Comparison of ENCODE assay signal across 7 cellular contexts in the genomic region with DNA sequence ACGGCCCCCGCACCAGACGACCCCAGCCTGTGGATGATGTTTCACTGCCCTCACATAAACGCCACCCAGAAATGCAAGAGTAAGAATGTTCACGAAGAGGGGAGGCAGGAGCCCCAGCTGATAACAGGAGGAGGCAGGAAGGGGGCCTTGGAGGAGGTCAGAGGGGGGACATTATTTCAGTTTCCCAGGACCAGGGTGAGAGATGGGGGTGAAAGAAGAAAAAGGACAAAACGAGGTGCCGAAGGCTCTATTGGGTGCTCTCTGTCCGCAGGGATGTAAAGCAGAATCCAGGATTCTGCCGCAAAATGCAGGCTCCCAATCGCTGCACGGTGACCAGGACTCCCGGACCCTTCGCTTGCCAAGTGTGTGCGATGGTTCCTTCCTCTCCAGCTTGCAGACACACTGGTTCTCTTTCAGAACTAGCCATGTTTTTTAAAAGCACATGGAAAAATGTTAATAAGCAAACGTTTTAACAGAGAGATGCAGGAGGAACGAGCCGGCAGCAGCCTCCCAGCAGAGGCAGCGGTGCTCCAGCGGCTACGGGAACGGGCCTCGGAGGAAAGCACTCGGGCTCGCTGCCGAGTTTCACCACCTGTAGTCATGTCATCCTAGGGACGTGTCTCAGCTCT. TPM values are rescaled to one million over a fixed set of nuclear protein-coding genes. Genes with fewer than 3 reads are reported as not detected.
DNase-seq lines count a peak whose midpoint lies in the region; ATAC-seq, FAIRE-seq and TF ChIP-seq lines count a peak whose summit lies in the region.

No MANE protein-coding gene starts in this region.

- H3K4me3 Mint-ChIP-seq in HFFc6: peak overlapping the region; percentile 82
- peak overlapping the region in 2 of 3 donors; percentile 76 to 82 for H3K4me3 Mint-ChIP-seq in T-cell

- no CpG with 5 or more reads among the region's 26 CpGs for WGBS in iPS DF 6.9 (ENCODE audit: insufficient coverage, insufficient read length)
- 11 to 20% (median 13%) methylated on average over 26 of the region's 26 CpGs for WGBS in small intestine, 3 donors

- H3K4me1 ChIP-seq in iPS DF 6.9 (ENCODE audit: control insufficient read depth, insufficient read depth, low read length): peaks cover 4% of the 10 kb centered on the region
- no peaks in the 10 kb centered on the region for H3K4me1 ChIP-seq in small intestine (ENCODE audit: control insufficient read depth in 2 of 2, insufficient read depth in 1 of 2, low read depth in 1 of 2, low read length in 1 of 2)

- CTCF ChIA-PET in T-cell (lab: Charles Lee): interaction anchor here in 1 of 2 donors (0.5 to 2.7 kb wide), 9 partner anchors 8 to 370 kb away, joined by 3 to 17 read pairs (median 3); no protein-coding TSS in a partner anchor

- peak in 3 of 4 experiments; percentile 1 to 13 (median 10) for ATAC-seq in T-cell (replicated peaks in 1 of 4)

- H3K27ac Mint-ChIP-seq in HFFc6 (no peak overlapping the region), T-cell (peak overlapping the region in 1 of 2 donors; percentile 82)

- no peaks in the 10 kb centered on the region for H3K36me3 Mint-ChIP-seq in HFFc6 (ENCODE audit: low read depth)
- H3K36me3 Mint-ChIP-seq in T-cell: peaks cover 41% of the 10 kb centered on the region

- H3K9me3 Mint-ChIP-seq in HFFc6 (no peaks in the 10 kb centered on the region), T-cell (no peaks in the 10 kb centered on the region)

- POLR2A ChIA-PET in T-cell (lab: Charles Lee): interaction anchor here in 1 of 2 donors (0.6 kb wide), 1 partner anchor 37 kb away, joined by 3 read pairs; no protein-coding TSS in a partner anchor

- H3K9me3 ChIP-seq in iPS DF 6.9 (ENCODE audit: control insufficient read depth, insufficient read depth, low read length): no peaks in the 10 kb centered on the region
- H3K9me3 ChIP-seq in small intestine (ENCODE audit: control insufficient read depth, low read depth): no peaks in the 10 kb centered on the region

- no peak overlapping the region for H3K27ac ChIP-seq in iPS DF 6.9 (ENCODE audit: low read length)
- no peak overlapping the region for H3K27ac ChIP-seq in small intestine (ENCODE audit: low read depth in 1 of 2, low read length in 1 of 2)

- DNase-seq in HFFc6 (no peak), T-cell (no peak), iPS DF 6.9 (ENCODE audit: low read depth, low spot score) (no peak), small intestine (peak; percentile 17), T1000 (lab: John Stamatoyannopoulos, UW) (no peak), NCI-H1436 treated with DMSO at 0.1 percent for 48 hours (lab: John Stamatoyannopoulos, UW) (no peak)
- no peak for DNase-seq in stimulated activated CD4-positive, alpha-beta T cell treated with anti-CD3 and anti-CD28 coated beads, Interleukin-2, amount 100 ng/mL, for 24 hours

- H3K36me3 ChIP-seq in iPS DF 6.9 (ENCODE audit: control insufficient read depth, insufficient read depth, low read length) (no peaks in the 10 kb centered on the region), small intestine (ENCODE audit: control insufficient read depth in 2 of 2, insufficient read depth in 2 of 2, low read length in 2 of 2) (no peaks in the 10 kb centered on the region)

- TF ChIP-seq CTCF in HFFc6 (IDR thresholded peaks at IDR 0.05): no peak

- peak overlapping the region; percentile 25; the same call in 1 of the 2 replicates for H3K4me3 ChIP-seq in iPS DF 6.9 (ENCODE audit: low read length)
- peak overlapping the region in 1 of 2 donors; percentile 14 for H3K4me3 ChIP-seq in small intestine (ENCODE audit: low read depth in 1 of 2, low read length in 2 of 2)

- no peak for FAIRE-seq in small intestine (lab: Jason Lieb, UNC)

- peaks cover 12% of the 10 kb centered on the region for H3K4me1 Mint-ChIP-seq in HFFc6 (ENCODE audit: low read depth)
- peaks cover 31 to 34% (median 31%) of the 10 kb centered on the region in 3 donors for H3K4me1 Mint-ChIP-seq in T-cell

- H3K27me3 Mint-ChIP-seq in HFFc6 (ENCODE audit: insufficient read depth) (peaks cover 42% of the 10 kb centered on the region), T-cell (no peaks in the 10 kb centered on the region)

- H3K27me3 ChIP-seq in iPS DF 6.9 (ENCODE audit: control insufficient read depth, insufficient read depth, low read length): no peaks in the 10 kb centered on the region
- peaks cover 0 to 9% of the 10 kb centered on the region in 2 donors for H3K27me3 ChIP-seq in small intestine (ENCODE audit: control insufficient read depth in 2 of 2, insufficient read depth in 2 of 2, low read length in 2 of 2)

RNA-seq across cellular contexts. Expression of a gene that starts 59.5 kb away (rescaled TPM):
- total RNA-seq in HFFc6 (2021; fragmentation: NEBNext Ultra II Directional; extraction: Animal tissue kit (Norgen Biotek cat#: 25700)): not detected
- total RNA-seq in T-cell: 10 to 100 TPM; 23.1 to 48.0 (median 29.7) TPM
- polyA plus RNA-seq in small intestine: under 1 TPM; under 0.01 to 0.40 (median 0.27) TPM

Comparison
In these comparisons a context has a peak if more than half of its experiments do, and no peak if none do; other contexts are left out.
1. RNA of a gene that starts 59.5 kb away (total RNA-seq): 23.1 to 48.0 TPM in T-cell; not detected in HFFc6; every median in the first group is over 10 times any median in the second.